1 cellular context compared by ENCODE assay signal in the genomic region with DNA sequence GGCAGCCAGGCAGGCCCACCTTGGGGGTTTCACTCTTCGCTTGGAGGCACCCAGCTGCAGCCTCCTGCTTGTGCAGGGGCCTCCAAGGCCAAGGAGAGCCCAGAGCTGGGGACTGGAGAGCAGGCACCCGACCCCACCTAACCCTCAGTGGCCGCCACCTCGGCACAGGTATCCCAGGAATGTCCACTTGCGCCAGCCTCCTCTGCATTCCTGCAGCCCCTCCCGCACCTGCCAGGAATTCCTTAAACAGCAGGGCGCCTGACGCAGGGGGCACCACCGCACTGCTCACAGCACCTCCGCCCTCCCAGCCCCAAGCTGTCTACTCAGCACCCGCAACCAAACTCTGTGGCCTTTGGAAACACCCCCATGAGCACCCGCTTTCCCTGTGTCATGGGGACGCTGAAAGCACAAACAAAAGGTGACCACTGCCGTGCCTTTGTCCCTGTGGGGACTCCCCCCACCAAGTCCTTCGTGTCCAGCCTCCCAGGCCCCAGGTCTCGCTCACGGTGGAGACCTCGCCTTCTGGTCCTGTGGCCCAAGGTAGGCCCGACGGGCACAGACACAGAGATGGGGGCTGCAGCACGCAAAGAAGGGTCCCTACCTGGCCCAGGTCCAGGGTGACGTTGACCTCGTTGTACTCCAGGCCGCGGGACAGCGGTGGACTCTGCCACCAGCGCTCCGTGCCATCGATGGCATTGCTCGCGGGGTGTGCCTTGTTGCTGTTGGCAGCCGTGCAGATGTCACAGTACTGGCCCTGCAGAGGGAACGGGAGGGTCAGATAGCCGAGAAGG.
TF ChIP-seq lines count a peak whose summit lies in the region.

No MANE protein-coding gene starts in this region.

TF ChIP-seq in HEK293T, 16 proteins besides CTCF, POLR2A, EP300 and RAD21 (continued from another document):
- TF ChIP-seq BHLHE40 (IDR thresholded peaks at IDR 0.05; ENCODE audit: borderline replicate concordance), result no peak
